ENCODE assay signal across 7 cellular contexts in the genomic region with DNA sequence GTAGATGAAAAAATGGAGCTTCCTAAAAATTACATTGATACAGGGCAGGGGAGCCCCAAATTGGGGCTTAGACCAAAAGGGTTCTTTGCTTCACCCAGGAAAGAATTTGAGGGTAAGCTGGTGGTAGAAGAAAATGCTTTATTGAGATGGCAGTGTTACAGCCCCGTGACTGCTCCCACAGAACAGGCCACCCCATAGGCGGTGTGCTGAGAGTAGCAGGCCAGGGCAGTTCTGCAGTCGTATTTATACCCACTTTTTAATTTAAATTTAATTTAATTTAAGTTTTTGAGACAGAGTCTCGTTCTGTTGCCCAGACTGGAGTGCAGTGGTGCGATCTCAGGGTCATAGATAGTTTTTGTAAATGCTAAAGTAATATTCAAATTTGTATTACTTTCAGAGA.
"Had no signal": no experiment of that assay in that cellular context is flagged by ENCODE, and none has a peak within 500 bp of the region (broad histone marks: within the 10 kb centered on the region; RNA-seq: fewer than 3 reads in every experiment).

No MANE protein-coding gene starts in this region.

- H3K9me3 Mint-ChIP-seq: H9, HFFc6 had no signal

- DNase-seq: GM23248, GOT3, H7, H9, HCEC 1CT, HFFc6 had no signal

- H3K27ac ChIP-seq: GM23248 had no signal

- H3K4me1 Mint-ChIP-seq: GM23338, H9 had no signal

- H3K27ac Mint-ChIP-seq: GM23338, H9, HFFc6 had no signal

- H3K4me3 ChIP-seq: GM23248, GM23338 had no signal

- H3K4me3 Mint-ChIP-seq: GM23338, H9, HFFc6 had no signal
